Comparison of ENCODE assay signal across 23 cellular contexts in genomic region chr11:47603295-47603694, GRCh38. TPM values are rescaled to one million over a fixed set of nuclear protein-coding genes. Genes with fewer than 3 reads are reported as not detected.
"Had no signal": no experiment of that assay in that cellular context is flagged by ENCODE, and none has a peak within 500 bp of the region (broad histone marks: within the 10 kb centered on the region; RNA-seq: fewer than 3 reads in every experiment).

No MANE protein-coding gene starts in this region.

- H3K27ac ChIP-seq: foreskin keratinocyte, neutrophil, spleen, thoracic aorta, transverse colon had no signal

- H3K36me3 ChIP-seq: spleen, thoracic aorta, transverse colon had no signal

- H3K4me1 ChIP-seq: foreskin keratinocyte, spleen, transverse colon had no signal

- DNase-seq: effector memory CD4-positive, alpha-beta T cell; foreskin keratinocyte; hippocampal formation; kidney glomerular epithelial cell; naive thymus-derived CD4-positive, alpha-beta T cell; nephron progenitor cell; posterior cingulate gyrus; spleen; stimulated activated CD4-positive, alpha-beta T cell treated with anti-CD3 and anti-CD28 coated beads, Interleukin-15, amount 100 ng/mL, for 24 hours; stimulated activated CD4-positive, alpha-beta T cell treated with anti-CD3 and anti-CD28 coated beads, Interleukin-1b, Interleukin-23, amount 100 ng/mL, for 48 hours; stimulated activated CD4-positive, alpha-beta T cell treated with anti-CD3 and anti-CD28 coated beads, Interleukin-4, amount 100 ng/mL, for 24 hours; stimulated activated naive CD8-positive, alpha-beta T cell treated with anti-CD3 and anti-CD28 coated beads, Interleukin-15, amount 100 ng/mL, for 72 hours; transverse colon had no signal

- FAIRE-seq: endometrium, islet of Langerhans had no signal

- H3K27me3 ChIP-seq: neutrophil, spleen, transverse colon had no signal

- H3K4me3 ChIP-seq: spleen, thoracic aorta, transverse colon had no signal

- H3K9me3 ChIP-seq: neutrophil, spleen, thoracic aorta, transverse colon had no signal

- ATAC-seq: esophagus mucosa; foreskin keratinocyte; naive thymus-derived CD4-positive, alpha-beta T cell; sciatic nerve; stimulated activated memory B cell treated with anti-CD40 and anti-IgM and Interleukin-4, amounts not matched to agents 10 μg/mL and 1 μg/mL and 100 μg/mL, for 72 hours; stimulated activated naive CD8-positive, alpha-beta T cell treated with anti-CD3 and anti-CD28 coated beads, Interleukin-15, amount 100 ng/mL, for 72 hours had no signal

RNA-seq across cellular contexts. Expression of gene C1QTNF4, which starts 9.1 kb away (rescaled TPM):
- total RNA-seq: esophagus mucosa had no signal

RNA-seq across cellular contexts. Expression of gene FAM180B, which starts 16.8 kb away (rescaled TPM):
- total RNA-seq: esophagus mucosa, foreskin keratinocyte, liver, lung microvascular endothelial cell, mononuclear cell, spleen had no signal
